1 cellular context compared by ENCODE assay signal in the genomic region with DNA sequence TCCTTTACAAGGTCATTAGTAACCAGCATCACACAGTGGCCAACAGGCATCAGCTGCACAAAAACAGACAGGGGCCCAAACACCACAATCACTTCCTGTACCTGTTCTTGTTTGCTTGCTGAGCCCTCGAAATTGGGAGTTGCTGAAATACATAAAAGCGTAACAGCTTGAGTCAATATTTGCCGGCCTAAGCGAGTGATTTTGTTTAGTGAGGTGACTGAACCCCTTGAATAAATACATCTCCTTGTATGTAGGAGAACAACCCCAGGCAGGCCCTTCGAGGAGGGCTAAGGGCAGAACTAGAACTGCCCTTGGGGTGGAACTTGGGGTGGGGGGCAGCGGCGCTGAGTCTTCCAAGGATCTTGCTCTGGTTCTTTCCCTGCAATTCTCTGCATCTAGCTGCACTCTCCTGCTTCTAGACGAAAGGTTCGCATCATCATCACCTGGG.
A peak's percentile ranks its signal among the peaks of the same experiment; 100 is the strongest.
TF ChIP-seq lines count a peak whose summit lies in the region.

No MANE protein-coding gene starts in this region.

TF ChIP-seq in HepG2, 621 proteins besides CTCF, POLR2A, EP300 and RAD21 (continued from another document and continues in another):
- TF ChIP-seq, protein P1, sequence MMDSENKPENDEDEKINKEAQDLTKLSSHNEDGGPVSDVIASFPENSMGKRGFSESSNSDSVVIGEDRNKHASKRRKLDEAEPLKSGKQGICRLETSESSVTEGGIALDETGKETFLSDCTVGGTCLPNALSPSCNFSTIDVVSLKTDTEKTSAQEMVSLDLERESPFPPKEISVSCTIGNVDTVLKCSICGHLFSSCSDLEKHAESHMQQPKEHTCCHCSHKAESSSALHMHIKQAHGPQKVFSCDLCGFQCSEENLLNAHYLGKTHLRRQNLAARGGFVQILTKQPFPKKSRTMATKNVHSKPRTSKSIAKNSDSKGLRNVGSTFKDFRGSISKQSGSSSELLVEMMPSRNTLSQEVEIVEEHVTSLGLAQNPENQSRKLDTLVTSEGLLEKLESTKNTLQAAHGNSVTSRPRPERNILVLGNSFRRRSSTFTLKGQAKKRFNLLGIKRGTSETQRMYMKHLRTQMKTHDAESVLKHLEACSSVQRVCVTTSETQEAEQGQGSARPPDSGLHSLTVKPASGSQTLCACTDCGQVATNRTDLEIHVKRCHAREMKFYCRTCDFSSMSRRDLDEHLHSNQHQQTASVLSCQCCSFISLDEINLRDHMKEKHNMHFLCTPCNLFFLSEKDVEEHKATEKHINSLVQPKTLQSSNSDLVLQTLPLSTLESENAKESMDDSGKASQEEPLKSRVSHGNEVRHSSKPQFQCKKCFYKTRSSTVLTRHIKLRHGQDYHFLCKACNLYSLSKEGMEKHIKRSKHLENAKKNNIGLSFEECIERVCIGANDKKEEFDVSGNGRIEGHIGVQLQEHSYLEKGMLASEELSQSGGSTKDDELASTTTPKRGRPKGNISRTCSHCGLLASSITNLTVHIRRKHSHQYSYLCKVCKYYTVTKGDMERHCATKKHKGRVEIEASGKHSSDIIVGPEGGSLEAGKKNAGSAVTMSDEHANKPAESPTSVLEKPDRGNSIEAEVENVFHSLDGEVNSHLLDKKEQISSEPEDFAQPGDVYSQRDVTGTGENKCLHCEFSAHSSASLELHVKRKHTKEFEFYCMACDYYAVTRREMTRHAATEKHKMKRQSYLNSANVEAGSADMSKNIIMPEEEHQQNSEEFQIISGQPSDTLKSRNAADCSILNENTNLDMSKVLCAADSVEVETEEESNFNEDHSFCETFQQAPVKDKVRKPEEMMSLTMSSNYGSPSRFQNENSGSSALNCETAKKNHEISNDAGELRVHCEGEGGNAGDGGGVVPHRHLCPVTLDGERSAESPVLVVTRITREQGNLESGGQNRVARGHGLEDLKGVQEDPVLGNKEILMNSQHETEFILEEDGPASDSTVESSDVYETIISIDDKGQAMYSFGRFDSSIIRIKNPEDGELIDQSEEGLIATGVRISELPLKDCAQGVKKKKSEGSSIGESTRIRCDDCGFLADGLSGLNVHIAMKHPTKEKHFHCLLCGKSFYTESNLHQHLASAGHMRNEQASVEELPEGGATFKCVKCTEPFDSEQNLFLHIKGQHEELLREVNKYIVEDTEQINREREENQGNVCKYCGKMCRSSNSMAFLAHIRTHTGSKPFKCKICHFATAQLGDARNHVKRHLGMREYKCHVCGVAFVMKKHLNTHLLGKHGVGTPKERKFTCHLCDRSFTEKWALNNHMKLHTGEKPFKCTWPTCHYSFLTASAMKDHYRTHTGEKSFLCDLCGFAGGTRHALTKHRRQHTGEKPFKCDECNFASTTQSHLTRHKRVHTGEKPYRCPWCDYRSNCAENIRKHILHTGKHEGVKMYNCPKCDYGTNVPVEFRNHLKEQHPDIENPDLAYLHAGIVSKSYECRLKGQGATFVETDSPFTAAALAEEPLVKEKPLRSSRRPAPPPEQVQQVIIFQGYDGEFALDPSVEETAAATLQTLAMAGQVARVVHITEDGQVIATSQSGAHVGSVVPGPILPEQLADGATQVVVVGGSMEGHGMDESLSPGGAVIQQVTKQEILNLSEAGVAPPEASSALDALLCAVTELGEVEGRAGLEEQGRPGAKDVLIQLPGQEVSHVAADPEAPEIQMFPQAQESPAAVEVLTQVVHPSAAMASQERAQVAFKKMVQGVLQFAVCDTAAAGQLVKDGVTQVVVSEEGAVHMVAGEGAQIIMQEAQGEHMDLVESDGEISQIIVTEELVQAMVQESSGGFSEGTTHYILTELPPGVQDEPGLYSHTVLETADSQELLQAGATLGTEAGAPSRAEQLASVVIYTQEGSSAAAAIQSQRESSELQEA (CRISPR knock-in tag; IDR thresholded peaks at IDR 0.05; ENCODE audit: not compliant biosample characterization), result no peak
- TF ChIP-seq ZNF562 (CRISPR knock-in tag; IDR thresholded peaks at IDR 0.05; ENCODE audit: borderline replicate concordance) (no peak), HHEX (CRISPR knock-in tag; IDR thresholded peaks at IDR 0.05) (peak; percentile 98), CAMTA2 (CRISPR knock-in tag; IDR thresholded peaks at IDR 0.05; ENCODE audit: borderline replicate concordance) (no peak), ZBTB3 (CRISPR knock-in tag; IDR thresholded peaks at IDR 0.05; ENCODE audit: borderline replicate concordance, low read depth) (no peak), KLF6 (CRISPR knock-in tag; IDR thresholded peaks at IDR 0.05) (no peak), SNAPC2 (CRISPR knock-in tag; IDR thresholded peaks at IDR 0.05) (0 out of 2 replicates have a peak, but pooled peaks have one; percentile 36), TCF12 (IDR thresholded peaks at IDR 0.05) (no peak), TCF12 (CRISPR knock-in tag; IDR thresholded peaks at IDR 0.05) (peak; percentile 88), HNRNPL (IDR thresholded peaks at IDR 0.05; ENCODE audit: low read depth, low read length) (no peak), TARDBP (CRISPR knock-in tag; IDR thresholded peaks at IDR 0.05) (peak; percentile 82), NFYC (CRISPR knock-in tag; IDR thresholded peaks at IDR 0.05) (no peak), NPAS2 (CRISPR knock-in tag; IDR thresholded peaks at IDR 0.05; ENCODE audit: borderline replicate concordance) (no peak), KMT2A (CRISPR knock-in tag; IDR thresholded peaks at IDR 0.05) (peak; percentile 45; the same call in 1 of the 2 replicates), ZNF331 (CRISPR knock-in tag; IDR thresholded peaks at IDR 0.05) (peak; percentile 74), IRX3 (CRISPR knock-in tag; IDR thresholded peaks at IDR 0.05; ENCODE audit: borderline replicate concordance, low read depth) (no peak), ZNF510 (CRISPR knock-in tag; IDR thresholded peaks at IDR 0.05; ENCODE audit: low read depth) (no peak), ZNF629 (CRISPR knock-in tag; conservative IDR thresholded peaks at IDR 0.05) (peak; percentile 35; the same call in 1 of the 2 replicates), KDM5B (CRISPR knock-in tag; IDR thresholded peaks at IDR 0.05; ENCODE audit: borderline replicate concordance) (no peak), MAFK (conservative IDR thresholded peaks at IDR 0.05 in 1 of 2, IDR thresholded peaks at IDR 0.05 in 1 of 2; ENCODE audit: low read length in 2 of 2) (0 out of 4 replicates have a peak, but pooled peaks of 1 of the 2 experiments have one; percentile 3), MBNL3 (CRISPR knock-in tag; conservative IDR thresholded peaks at IDR 0.05) (no peak), SP1 (IDR thresholded peaks at IDR 0.05) (no peak), SP1 (CRISPR knock-in tag; IDR thresholded peaks at IDR 0.05) (no peak), ZNF124 (CRISPR knock-in tag; IDR thresholded peaks at IDR 0.05) (no peak), ZNF7 (CRISPR knock-in tag; IDR thresholded peaks at IDR 0.05) (no peak)
- TF ChIP-seq, protein P2, sequence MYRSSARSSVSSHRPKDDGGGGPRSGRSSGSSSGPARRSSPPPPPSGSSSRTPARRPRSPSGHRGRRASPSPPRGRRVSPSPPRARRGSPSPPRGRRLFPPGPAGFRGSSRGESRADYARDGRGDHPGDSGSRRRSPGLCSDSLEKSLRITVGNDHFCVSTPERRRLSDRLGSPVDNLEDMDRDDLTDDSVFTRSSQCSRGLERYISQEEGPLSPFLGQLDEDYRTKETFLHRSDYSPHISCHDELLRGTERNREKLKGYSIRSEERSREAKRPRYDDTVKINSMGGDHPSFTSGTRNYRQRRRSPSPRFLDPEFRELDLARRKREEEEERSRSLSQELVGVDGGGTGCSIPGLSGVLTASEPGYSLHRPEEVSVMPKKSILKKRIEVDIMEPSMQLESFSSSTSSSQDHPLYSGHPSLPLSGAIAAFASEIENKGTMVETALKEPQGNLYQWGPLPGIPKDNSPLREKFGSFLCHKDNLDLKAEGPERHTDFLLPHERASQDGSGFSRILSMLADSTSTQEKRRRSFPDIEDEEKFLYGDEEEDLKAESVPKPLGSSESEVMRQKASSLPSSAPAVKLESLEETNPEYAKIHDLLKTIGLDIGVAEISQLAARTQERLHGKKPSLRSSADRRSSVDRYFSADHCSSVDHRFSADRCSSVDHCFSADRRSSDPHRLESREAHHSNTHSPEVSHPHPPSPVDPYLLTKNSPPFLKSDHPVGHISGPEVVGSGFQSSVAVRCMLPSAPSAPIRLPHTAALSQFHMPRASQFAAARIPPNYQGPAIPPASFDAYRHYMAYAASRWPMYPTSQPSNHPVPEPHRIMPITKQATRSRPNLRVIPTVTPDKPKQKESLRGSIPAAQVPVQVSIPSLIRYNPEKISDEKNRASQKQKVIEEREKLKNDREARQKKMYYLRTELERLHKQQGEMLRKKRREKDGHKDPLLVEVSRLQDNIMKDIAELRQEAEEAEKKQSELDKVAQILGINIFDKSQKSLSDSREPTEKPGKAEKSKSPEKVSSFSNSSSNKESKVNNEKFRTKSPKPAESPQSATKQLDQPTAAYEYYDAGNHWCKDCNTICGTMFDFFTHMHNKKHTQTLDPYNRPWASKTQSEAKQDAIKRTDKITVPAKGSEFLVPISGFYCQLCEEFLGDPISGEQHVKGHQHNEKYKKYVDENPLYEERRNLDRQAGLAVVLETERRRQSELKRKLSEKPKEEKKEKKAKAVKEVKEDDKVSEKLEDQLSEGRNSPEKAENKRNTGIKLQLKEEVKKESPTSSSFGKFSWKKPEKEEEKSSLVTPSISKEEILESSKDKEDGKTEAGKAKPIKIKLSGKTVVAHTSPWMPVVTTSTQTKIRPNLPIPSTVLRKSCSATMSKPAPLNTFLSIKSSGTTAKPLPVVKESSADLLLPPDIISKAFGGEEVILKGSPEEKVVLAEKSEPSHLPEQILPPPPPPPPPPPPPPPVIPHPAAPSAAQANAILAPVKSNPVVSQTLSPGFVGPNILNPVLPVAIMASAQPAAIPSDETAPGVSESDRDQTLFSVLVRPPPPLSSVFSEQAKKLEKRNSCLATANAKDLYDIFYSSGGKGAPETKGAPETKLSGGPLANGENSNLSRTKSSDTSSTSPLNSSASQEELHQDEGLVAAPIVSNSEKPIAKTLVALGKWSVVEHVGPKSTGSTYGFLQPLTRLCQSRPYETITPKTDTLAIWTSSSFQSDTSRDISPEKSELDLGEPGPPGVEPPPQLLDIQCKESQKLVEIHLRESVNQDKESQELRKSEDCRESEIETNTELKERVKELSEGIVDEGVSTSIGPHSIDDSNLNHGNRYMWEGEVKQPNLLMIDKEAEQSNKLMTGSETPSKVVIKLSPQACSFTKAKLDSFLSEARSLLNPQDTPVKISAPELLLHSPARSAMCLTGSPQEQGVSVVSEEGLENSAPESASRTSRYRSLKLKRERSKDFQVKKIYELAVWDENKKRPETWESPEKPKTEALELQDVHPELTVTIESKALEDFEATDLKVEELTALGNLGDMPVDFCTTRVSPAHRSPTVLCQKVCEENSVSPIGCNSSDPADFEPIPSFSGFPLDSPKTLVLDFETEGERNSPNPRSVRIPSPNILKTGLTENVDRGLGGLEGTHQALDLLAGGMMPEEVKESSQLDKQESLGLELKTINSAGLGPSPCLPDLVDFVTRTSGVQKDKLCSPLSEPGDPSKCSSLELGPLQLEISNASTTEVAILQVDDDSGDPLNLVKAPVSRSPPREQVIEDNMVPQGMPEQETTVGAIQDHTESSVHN (CRISPR knock-in tag; IDR thresholded peaks at IDR 0.05), result no peak
- TF ChIP-seq, protein P3, sequence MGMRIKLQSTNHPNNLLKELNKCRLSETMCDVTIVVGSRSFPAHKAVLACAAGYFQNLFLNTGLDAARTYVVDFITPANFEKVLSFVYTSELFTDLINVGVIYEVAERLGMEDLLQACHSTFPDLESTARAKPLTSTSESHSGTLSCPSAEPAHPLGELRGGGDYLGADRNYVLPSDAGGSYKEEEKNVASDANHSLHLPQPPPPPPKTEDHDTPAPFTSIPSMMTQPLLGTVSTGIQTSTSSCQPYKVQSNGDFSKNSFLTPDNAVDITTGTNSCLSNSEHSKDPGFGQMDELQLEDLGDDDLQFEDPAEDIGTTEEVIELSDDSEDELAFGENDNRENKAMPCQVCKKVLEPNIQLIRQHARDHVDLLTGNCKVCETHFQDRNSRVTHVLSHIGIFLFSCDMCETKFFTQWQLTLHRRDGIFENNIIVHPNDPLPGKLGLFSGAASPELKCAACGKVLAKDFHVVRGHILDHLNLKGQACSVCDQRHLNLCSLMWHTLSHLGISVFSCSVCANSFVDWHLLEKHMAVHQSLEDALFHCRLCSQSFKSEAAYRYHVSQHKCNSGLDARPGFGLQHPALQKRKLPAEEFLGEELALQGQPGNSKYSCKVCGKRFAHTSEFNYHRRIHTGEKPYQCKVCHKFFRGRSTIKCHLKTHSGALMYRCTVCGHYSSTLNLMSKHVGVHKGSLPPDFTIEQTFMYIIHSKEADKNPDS (CRISPR knock-in tag; IDR thresholded peaks at IDR 0.05), result 0 out of 2 replicates have a peak, but pooled peaks have one; percentile 45
- TF ChIP-seq, protein P4, sequence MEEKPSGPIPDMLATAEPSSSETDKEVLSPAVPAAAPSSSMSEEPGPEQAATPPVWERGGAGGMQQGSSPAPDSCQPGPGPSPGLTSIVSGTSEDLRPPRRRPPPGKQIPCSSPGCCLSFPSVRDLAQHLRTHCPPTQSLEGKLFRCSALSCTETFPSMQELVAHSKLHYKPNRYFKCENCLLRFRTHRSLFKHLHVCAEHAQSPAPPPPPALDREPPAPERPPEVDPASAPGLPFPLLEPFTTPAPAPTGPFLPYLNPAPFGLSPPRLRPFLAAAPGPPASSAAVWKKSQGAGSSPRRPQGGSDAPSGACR (CRISPR knock-in tag; IDR thresholded peaks at IDR 0.05), result peak; percentile 75; the same call in 1 of the 2 replicates
- TF ChIP-seq, protein P5, sequence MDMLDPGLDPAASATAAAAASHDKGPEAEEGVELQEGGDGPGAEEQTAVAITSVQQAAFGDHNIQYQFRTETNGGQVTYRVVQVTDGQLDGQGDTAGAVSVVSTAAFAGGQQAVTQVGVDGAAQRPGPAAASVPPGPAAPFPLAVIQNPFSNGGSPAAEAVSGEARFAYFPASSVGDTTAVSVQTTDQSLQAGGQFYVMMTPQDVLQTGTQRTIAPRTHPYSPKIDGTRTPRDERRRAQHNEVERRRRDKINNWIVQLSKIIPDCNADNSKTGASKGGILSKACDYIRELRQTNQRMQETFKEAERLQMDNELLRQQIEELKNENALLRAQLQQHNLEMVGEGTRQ (IDR thresholded peaks at IDR 0.05; ENCODE audit: low read depth, low read length), result no peak
- TF ChIP-seq, protein P5 (CRISPR knock-in tag; IDR thresholded peaks at IDR 0.05; ENCODE audit: borderline replicate concordance), result no peak
